In the genomic region with DNA sequence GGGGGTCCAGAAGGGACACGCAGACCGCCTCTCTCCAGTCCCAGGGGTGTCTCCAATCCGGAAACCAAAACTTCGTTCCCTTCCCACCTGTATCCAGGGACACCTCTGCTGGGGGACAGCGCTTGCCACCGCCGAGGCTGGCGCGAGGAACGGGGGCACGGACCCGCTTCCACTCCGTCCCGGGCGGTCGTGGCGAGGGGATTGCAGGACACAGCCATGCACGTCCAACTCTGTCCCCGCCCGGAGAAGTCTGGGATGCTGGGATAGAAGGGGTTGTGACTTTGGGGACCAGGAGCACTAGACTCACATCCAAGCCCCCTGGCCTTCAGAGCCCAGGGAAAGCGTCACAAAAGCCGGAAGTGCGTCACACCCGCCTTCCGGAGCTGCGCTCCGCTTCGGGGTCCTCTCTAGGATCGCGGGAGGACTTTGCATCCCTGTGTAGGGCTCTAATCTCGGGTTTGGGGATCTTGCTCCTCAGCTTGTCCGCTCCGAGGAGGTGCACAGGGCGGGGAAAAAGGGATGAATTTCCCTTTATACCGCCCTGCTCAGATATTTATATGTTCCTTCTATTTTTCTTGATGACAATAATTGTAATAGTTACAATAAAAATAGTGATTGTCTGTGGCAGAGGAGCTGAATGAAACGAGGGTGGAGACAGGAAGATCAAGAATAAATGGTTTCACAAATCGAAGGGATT, we compare ENCODE assay signal across 8 cellular contexts. TPM values are rescaled to one million over a fixed set of nuclear protein-coding genes. Genes with fewer than 3 reads are reported as not detected.
DNase-seq lines count a peak whose midpoint lies in the region; ATAC-seq lines count a peak whose summit lies in the region.

A gene (minus strand): TSS at position 348 of the 697 bp plus-strand sequence. CDS start 3,707 bp downstream, outside the sequence.

- intact Hi-C loops in dendritic cell treated with granulocyte-macrophage colony-stimulating factor and Interleukin-4, amounts not matched to agents 40 ng/mL and 50 ng/mL, for 4 days (cut with micrococcal nuclease) = loop anchor here (10.0 kb wide), 2 partner anchors 77 to 533 kb away; a partner anchor contains a TSS

- POLR2A ChIA-PET in activated CD4-positive, alpha-beta T cell treated with anti-CD3 and anti-CD28 coated beads, Interleukin-2, amount 10 ng/mL, durations not matched to agents 7 days and 5 days (lab: Charles Lee) = no interaction called here

- H3K9me3 Mint-ChIP-seq in activated CD4-positive, alpha-beta T cell treated with anti-CD3 and anti-CD28 coated beads, Interleukin-2, amount 10 ng/mL, durations not matched to agents 7 days and 5 days = peaks cover 13% of the 10 kb centered on the region
- H3K9me3 Mint-ChIP-seq in dendritic cell treated with granulocyte-macrophage colony-stimulating factor and Interleukin-4, amounts not matched to agents 40 ng/mL and 50 ng/mL, for 4 days = peaks cover 9% of the 10 kb centered on the region

- H3K27ac Mint-ChIP-seq in activated CD4-positive, alpha-beta T cell treated with anti-CD3 and anti-CD28 coated beads, Interleukin-2, amount 10 ng/mL, durations not matched to agents 7 days and 5 days = peak within 1 kb of the TSS; percentile 94
- H3K27ac Mint-ChIP-seq in dendritic cell treated with granulocyte-macrophage colony-stimulating factor and Interleukin-4, amounts not matched to agents 40 ng/mL and 50 ng/mL, for 4 days = peak within 1 kb of the TSS; percentile 92

- H3K27me3 Mint-ChIP-seq in activated CD4-positive, alpha-beta T cell treated with anti-CD3 and anti-CD28 coated beads, Interleukin-2, amount 10 ng/mL, durations not matched to agents 7 days and 5 days = no peaks in the 10 kb centered on the region
- H3K27me3 Mint-ChIP-seq in dendritic cell treated with granulocyte-macrophage colony-stimulating factor and Interleukin-4, amounts not matched to agents 40 ng/mL and 50 ng/mL, for 4 days = no peaks in the 10 kb centered on the region

- CTCF ChIA-PET in activated CD4-positive, alpha-beta T cell treated with anti-CD3 and anti-CD28 coated beads, Interleukin-2, amount 10 ng/mL, durations not matched to agents 7 days and 5 days (lab: Charles Lee) = interaction anchor here (1.2 kb wide), 1 partner anchor 17 kb away, joined by 3 read pairs; no protein-coding TSS in a partner anchor

- H3K36me3 Mint-ChIP-seq in activated CD4-positive, alpha-beta T cell treated with anti-CD3 and anti-CD28 coated beads, Interleukin-2, amount 10 ng/mL, durations not matched to agents 7 days and 5 days (ENCODE audit: low read depth) = peaks cover 51% of the 10 kb centered on the region
- H3K36me3 Mint-ChIP-seq in dendritic cell treated with granulocyte-macrophage colony-stimulating factor and Interleukin-4, amounts not matched to agents 40 ng/mL and 50 ng/mL, for 4 days (ENCODE audit: low read depth) = peaks cover 58% of the 10 kb centered on the region

- H3K4me3 Mint-ChIP-seq in activated CD4-positive, alpha-beta T cell treated with anti-CD3 and anti-CD28 coated beads, Interleukin-2, amount 10 ng/mL, durations not matched to agents 7 days and 5 days = peak within 1 kb of the TSS; percentile 86
- H3K4me3 Mint-ChIP-seq in dendritic cell treated with granulocyte-macrophage colony-stimulating factor and Interleukin-4, amounts not matched to agents 40 ng/mL and 50 ng/mL, for 4 days = peak within 1 kb of the TSS; percentile 86

- DNase-seq in AG20443 (ENCODE audit: low spot score) (peak; percentile 97), NCI-H510A treated with DMSO at 0.1 percent for 48 hours (lab: John Stamatoyannopoulos, UW) (peak; percentile 59), left lobe of liver (ENCODE audit: low spot score) (peak; percentile 83)
- peak; percentile 86 for DNase-seq in activated CD4-positive, alpha-beta T cell treated with anti-CD3 and anti-CD28 coated beads, Interleukin-2, amount 10 ng/mL, durations not matched to agents 7 days and 5 days
- peak; percentile 85 for DNase-seq in stimulated activated CD4-positive, alpha-beta T cell treated with anti-CD3 and anti-CD28 coated beads, Interleukin-2, amount 100 ng/mL, for 24 hours

- ATAC-seq in GM19035 (IDR thresholded peaks at IDR 0.05; ENCODE audit: unreplicated experiment) (peak; percentile 88), HG03432 (IDR thresholded peaks at IDR 0.05; ENCODE audit: unreplicated experiment) (peak; percentile 96), left lobe of liver (peak; percentile 98)

- H3K4me1 Mint-ChIP-seq in activated CD4-positive, alpha-beta T cell treated with anti-CD3 and anti-CD28 coated beads, Interleukin-2, amount 10 ng/mL, durations not matched to agents 7 days and 5 days = peaks cover 40% of the 10 kb centered on the region
- peaks cover 39% of the 10 kb centered on the region for H3K4me1 Mint-ChIP-seq in dendritic cell treated with granulocyte-macrophage colony-stimulating factor and Interleukin-4, amounts not matched to agents 40 ng/mL and 50 ng/mL, for 4 days (ENCODE audit: low read depth)

RNA-seq across cellular contexts. Expression of the gene that starts here (rescaled TPM):
- total RNA-seq in activated CD4-positive, alpha-beta T cell treated with anti-CD3 and anti-CD28 coated beads, Interleukin-2, amount 10 ng/mL, durations not matched to agents 7 days and 5 days = 1 to 10 TPM; 4.9 to 5.4 TPM
- 2.2 TPM for total RNA-seq in left lobe of liver

Comparison
In these comparisons a context has a peak if more than half of its experiments do, and no peak if none do; other contexts are left out.
1. Peak in every context shown above with its lines: DNase-seq and ATAC-seq.